ENCODE assay signal across 8 cellular contexts in genomic region chr20:53592501-53593465, GRCh38. TPM values are rescaled to one million over a fixed set of nuclear protein-coding genes. Genes with fewer than 3 reads are reported as not detected.
A peak's percentile ranks its signal among the peaks of the same experiment; 100 is the strongest.
DNase-seq lines count a peak whose midpoint lies in the region; ATAC-seq and TF ChIP-seq lines count a peak whose summit lies in the region.
"Not testable (repeated sequence)": the region's sequence is repeated elsewhere in the genome, so short reads cannot be mapped to it uniquely, and the experiment has no call there.

No MANE protein-coding gene starts in this region.

- not testable (repeated sequence) for H3K9me2 ChIP-seq in GM23248 (ENCODE audit: insufficient read depth); Karpas-422 (replicated peaks; ENCODE audit: insufficient read depth, low read length)

- not testable (repeated sequence) for TF ChIP-seq CTCF in gastroesophageal sphincter (IDR thresholded peaks at IDR 0.05)

- not testable (repeated sequence) for H3K27me3 ChIP-seq in GM23248 (replicated peaks; ENCODE audit: insufficient read depth); Karpas-422 (ENCODE audit: low read length); gastroesophageal sphincter

- H3K79me2 ChIP-seq in GM23248 (ENCODE audit: insufficient read depth) = peaks cover 57% of the 10 kb centered on the region
- H3K79me2 ChIP-seq in Karpas-422 (ENCODE audit: low read length) = not testable (repeated sequence)

- H3K36me3 ChIP-seq in GM23248 (ENCODE audit: low read depth); Karpas-422 (ENCODE audit: insufficient read depth, low read length); gastroesophageal sphincter: not testable (repeated sequence)

- peak overlapping the region; percentile 100 for H3K9ac ChIP-seq in GM23248
- peak overlapping the region; percentile 58 for H3K9ac ChIP-seq in Karpas-422 (ENCODE audit: low read length)

- ATAC-seq in gastroesophageal sphincter = peak; percentile 50
- ATAC-seq in stimulated activated naive CD8-positive, alpha-beta T cell treated with anti-CD3 and anti-CD28 coated beads, Interleukin-15, Interleukin-2, amounts not matched to agents 100 U/mL and 50 U/mL, for 24 hours = peak; percentile 8

- H3F3A ChIP-seq in GM23248 (ENCODE audit: insufficient read depth) = peaks cover 53% of the 10 kb centered on the region

- WGBS in GM23248 (ENCODE audit: low coverage in 1 of 2, low lambda C conversion rate in 2 of 2, missing lambda C conversion rate in 2 of 2), 2 experiments = 0 to 1% methylated on average over 33 to 39 of the region's 73 CpGs
- WGBS in adipose tissue, 3 donors = 0% methylated on average over 68 to 73 of the region's 73 CpGs
- 0% methylated on average over 7 to 10 of the region's 73 CpGs for WGBS in gastroesophageal sphincter (ENCODE audit: low coverage in 1 of 2), 2 donors

- peak; percentile 56 to 58 for TF ChIP-seq POLR2A in gastroesophageal sphincter (IDR thresholded peaks at IDR 0.05)

- peak overlapping the region; percentile 83 for H3K4me2 ChIP-seq in GM23248 (ENCODE audit: unreplicated experiment)
- H3K4me2 ChIP-seq in Karpas-422 (ENCODE audit: low read depth, low read length, poor library complexity, severe bottlenecking) = peak overlapping the region; percentile 64

- H4K20me1 ChIP-seq in GM23248 (ENCODE audit: insufficient read depth); Karpas-422 (ENCODE audit: insufficient read depth, low read depth, low read length): not testable (repeated sequence)

- H3K4me1 ChIP-seq in GM23248 (ENCODE audit: insufficient read depth) (peaks cover 42% of the 10 kb centered on the region), Karpas-422 (ENCODE audit: low read length) (peaks cover 26% of the 10 kb centered on the region), gastroesophageal sphincter (peaks cover 0 to 62% (median 13%) of the 10 kb centered on the region in 3 donors)

- H3K4me3 ChIP-seq in GM23248 (peak overlapping the region; percentile 97), Karpas-422 (ENCODE audit: low read length) (peak overlapping the region; percentile 60), gastroesophageal sphincter (peak overlapping the region; percentile 60 to 90)

- H2AFZ ChIP-seq in GM23248; Karpas-422 (ENCODE audit: low read length): not testable (repeated sequence)

- not testable (repeated sequence) for H3K9me3 ChIP-seq in GM23248 (ENCODE audit: low read depth); Karpas-422 (ENCODE audit: low read length); gastroesophageal sphincter

- in situ Hi-C loops in GM23248 (cut with MboI) = loop anchor here (25.0 kb wide), 1 partner anchor 595 kb away; no protein-coding TSS in a partner anchor

- DNase-seq in D341Med (ENCODE audit: low spot score) = peak; percentile 57
- peak; percentile 62 for DNase-seq in GM23248
- DNase-seq in Karpas-422 = peak; percentile 56
- peak; percentile 39 for DNase-seq in T-helper 9 cell
- DNase-seq in myocyte (ENCODE audit: low read depth) = peak; percentile 81
- peak; percentile 71 for DNase-seq in stimulated activated naive CD8-positive, alpha-beta T cell treated with anti-CD3 and anti-CD28 coated beads, Interleukin-15, Interleukin-2, amounts not matched to agents 100 U/mL and 50 U/mL, for 24 hours

- not testable (repeated sequence) for TF ChIP-seq EP300 in gastroesophageal sphincter (IDR thresholded peaks at IDR 0.05)

- H3K27ac ChIP-seq in GM23248 = peak overlapping the region; percentile 99
- not testable (repeated sequence) for H3K27ac ChIP-seq in Karpas-422 (ENCODE audit: low read length)
- peak overlapping the region; percentile 98 for H3K27ac ChIP-seq in adipose tissue (ENCODE audit: low read depth, low read length)
- H3K27ac ChIP-seq in gastroesophageal sphincter = peak overlapping the region; percentile 88 to 100 (median 98)

RNA-seq across cellular contexts. Expression of gene ZNF217, which starts 0.9 kb away (rescaled TPM):
- total RNA-seq in GM23248 (2014; rRNA removed; shearing (Covaris generic)) = 18.1 and 23.5 TPM in 2 replicates
- 8.9 and 10.4 TPM in 2 replicates for polyA plus RNA-seq in GM23248 (2016; fragmentation: Nextera tagmentation; extraction: Ambion mirVana)
- 1.5 and 2.2 TPM in 2 replicates for total RNA-seq in Karpas-422 (2014; rRNA removed; shearing (Covaris generic); ENCODE audit: low replicate concordance)
- 10 to 100 TPM in 1 of 3 donors, 1 to 10 TPM in 2; 5.7 to 17.0 (median 8.4) TPM for polyA plus RNA-seq in adipose tissue
- 10 to 100 TPM; 11.8 to 18.7 (median 15.1) TPM for total RNA-seq in gastroesophageal sphincter
- total RNA-seq in myocyte = 19.9 and 25.1 TPM in 2 replicates
- polyA plus RNA-seq in myocyte (2012) = 13.1 TPM
